15 cellular contexts compared by ENCODE assay signal in the genomic region with DNA sequence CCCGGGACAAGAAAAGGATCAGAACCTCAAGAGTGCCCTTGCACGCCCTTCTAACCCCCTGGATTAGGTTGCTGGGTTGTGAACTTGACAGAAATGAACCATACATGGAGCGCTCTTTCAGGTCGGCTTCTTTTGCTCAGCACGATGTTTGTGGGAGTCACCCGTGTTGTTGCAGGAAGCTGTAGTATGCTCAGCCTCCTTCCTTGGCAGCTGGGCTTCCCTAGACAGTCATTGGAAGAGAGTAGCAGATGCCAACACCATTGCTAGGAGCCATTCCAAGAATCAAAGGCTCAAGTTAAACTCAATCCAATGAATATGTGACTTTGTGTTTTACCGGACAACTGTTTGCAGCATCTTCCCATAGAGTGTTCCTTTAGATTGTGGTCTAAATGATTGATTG.
"Had no signal": no experiment of that assay in that cellular context is flagged by ENCODE, and none has a peak within 500 bp of the region (broad histone marks: within the 10 kb centered on the region; RNA-seq: fewer than 3 reads in every experiment).

No MANE protein-coding gene starts in this region.

- H3K27ac ChIP-seq: cardiac muscle cell, esophagus muscularis mucosa, neural progenitor cell, skin epidermis, stomach, tibial artery, uterus had no signal

- H2AFZ ChIP-seq: neural progenitor cell had no signal

- ATAC-seq: left colon had no signal

- H3K4me2 ChIP-seq: neural progenitor cell had no signal

- H3K36me3 ChIP-seq: cardiac muscle cell, esophagus muscularis mucosa, neural progenitor cell, stomach, tibial artery, uterus had no signal

- DNase-seq: activated CD4-positive, alpha-beta memory T cell treated with anti-CD3 and anti-CD28 coated beads, Interleukin-2, amount 10 ng/mL, durations not matched to agents 7 days and 5 days; activated gamma-delta T cell treated with Interleukin-2 at 50 U/mL for 16 hours; activated naive CD8-positive, alpha-beta T cell treated with anti-CD3 and anti-CD28 coated beads, Interleukin-2, amount 10 ng/mL, durations not matched to agents 7 days and 5 days; activated T-cell treated with anti-CD3 and anti-CD28 coated beads, Interleukin-2, amount 50 U/mL, for 48 hours; foreskin melanocyte; head of caudate nucleus; left colon; stomach; T1000; tibial artery; uterus had no signal

- H3K27me3 ChIP-seq: esophagus muscularis mucosa, neural progenitor cell, stomach, uterus had no signal

- H3K4me1 ChIP-seq: esophagus muscularis mucosa, tibial artery, uterus had no signal

- H3K4me3 ChIP-seq: cardiac muscle cell, esophagus muscularis mucosa, neural progenitor cell, skin epidermis, stomach, tibial artery, uterus had no signal

- H3K9ac ChIP-seq: neural progenitor cell had no signal

- H3K9me3 ChIP-seq: esophagus muscularis mucosa, stomach, tibial artery, uterus had no signal
